In genomic region chr19:4051175-4052101, GRCh38 we compare ENCODE assay signal across 8 cellular contexts. TPM values are rescaled to one million over a fixed set of nuclear protein-coding genes. Genes with fewer than 3 reads are reported as not detected.
A peak's percentile ranks its signal among the peaks of the same experiment; 100 is the strongest.
DNase-seq lines count a peak whose midpoint lies in the region; ATAC-seq and TF ChIP-seq lines count a peak whose summit lies in the region.

No MANE protein-coding gene starts in this region.

- 79 to 85% methylated on average over 10 to 15 of the region's 15 CpGs for WGBS in body of pancreas, 2 donors

- intact Hi-C loops in body of pancreas (cut with DNase I), result no loop called here

- peak overlapping the region; percentile 5 to 78 for H3K9ac ChIP-seq in mucosa of rectum (ENCODE audit: low read depth in 1 of 2, low read length in 2 of 2)
- no peak overlapping the region for H3K9ac ChIP-seq in MM.1S (ENCODE audit: low read length)

- H3K4me1 ChIP-seq in body of pancreas (peaks cover 31% of the 10 kb centered on the region), mucosa of rectum (ENCODE audit: control insufficient read depth in 2 of 2, insufficient read depth in 2 of 2, low read length in 2 of 2) (peaks cover 40 to 55% of the 10 kb centered on the region in 2 donors), MM.1S (ENCODE audit: low read length) (no peaks in the 10 kb centered on the region)

- no peak overlapping the region for H2AFZ ChIP-seq in MM.1S (ENCODE audit: low read length)

- TF ChIP-seq POLR2A in body of pancreas (IDR thresholded peaks at IDR 0.05), result no peak

- H3K9me2 ChIP-seq in MM.1S (replicated peaks; ENCODE audit: insufficient read depth, low read length), result no peaks in the 10 kb centered on the region

- H3K9me3 ChIP-seq in body of pancreas (no peaks in the 10 kb centered on the region), mucosa of rectum (ENCODE audit: control insufficient read depth in 2 of 2, low read length in 2 of 2) (no peaks in the 10 kb centered on the region), MM.1S (replicated peaks; ENCODE audit: insufficient read depth, low read length) (no peaks in the 10 kb centered on the region), WERI-Rb-1 (ENCODE audit: severe bottlenecking) (no peaks in the 10 kb centered on the region)

- H3K27ac ChIP-seq in body of pancreas, result peak overlapping the region; percentile 62 to 83 (median 78)
- H3K27ac ChIP-seq in mucosa of rectum (ENCODE audit: low read depth in 2 of 2, low read length in 2 of 2), result peak overlapping the region; percentile 93 to 96
- H3K27ac ChIP-seq in MM.1S (ENCODE audit: low read length), result no peak overlapping the region
- no peak overlapping the region for H3K27ac ChIP-seq in WERI-Rb-1

- peaks cover 79% of the 10 kb centered on the region for H3K79me2 ChIP-seq in MM.1S (ENCODE audit: low read length)

- no peak overlapping the region for H3K4me2 ChIP-seq in MM.1S (ENCODE audit: low read depth, low read length)

- TF ChIP-seq CTCF in body of pancreas (IDR thresholded peaks at IDR 0.05), result no peak
- TF ChIP-seq CTCF in MM.1S (IDR thresholded peaks at IDR 0.05; ENCODE audit: low read length), result no peak
- TF ChIP-seq CTCF in WERI-Rb-1 (IDR thresholded peaks at IDR 0.05; ENCODE audit: low read depth, low read length), result no peak

- no peak for ATAC-seq in body of pancreas
- ATAC-seq in HG03457 (IDR thresholded peaks at IDR 0.05; ENCODE audit: unreplicated experiment), result no peak
- no peak for ATAC-seq in GM18867 (IDR thresholded peaks at IDR 0.05; ENCODE audit: unreplicated experiment)

- H4K20me1 ChIP-seq in MM.1S (ENCODE audit: insufficient read depth, low read length), result peaks cover 35% of the 10 kb centered on the region

- H3K4me3 ChIP-seq in body of pancreas (no peak overlapping the region), mucosa of rectum (ENCODE audit: low read length in 2 of 2) (peak overlapping the region; percentile 44 to 50), MM.1S (ENCODE audit: low read length) (no peak overlapping the region), WERI-Rb-1 (ENCODE audit: low read depth, low read length) (no peak overlapping the region)

- H3K27me3 ChIP-seq in body of pancreas, result no peaks in the 10 kb centered on the region
- no peaks in the 10 kb centered on the region for H3K27me3 ChIP-seq in mucosa of rectum (ENCODE audit: control insufficient read depth in 2 of 2, insufficient read depth in 2 of 2, low read length in 2 of 2)
- H3K27me3 ChIP-seq in MM.1S (replicated peaks; ENCODE audit: insufficient read depth, low read length), result no peaks in the 10 kb centered on the region
- no peaks in the 10 kb centered on the region for H3K27me3 ChIP-seq in WERI-Rb-1 (ENCODE audit: insufficient read depth, low read depth, severe bottlenecking)

- no peaks in the 10 kb centered on the region for H3F3A ChIP-seq in MM.1S (ENCODE audit: insufficient read depth, low read length)

- DNase-seq in A172 (ENCODE audit: low spot score), result peak; percentile 85
- peak; percentile 74 for DNase-seq in HT1080 (ENCODE audit: low read depth)
- peak in 1 of 4 donors; percentile 38 for DNase-seq in body of pancreas
- DNase-seq in MM.1S, result no peak
- DNase-seq in WERI-Rb-1, result no peak

- H3K36me3 ChIP-seq in body of pancreas (replicated peaks in 1 of 2; ENCODE audit: insufficient read depth in 1 of 2, low read depth in 2 of 2), result peaks cover 0 to 14% of the 10 kb centered on the region in 2 donors
- peaks cover 48 to 54% of the 10 kb centered on the region in 2 donors for H3K36me3 ChIP-seq in mucosa of rectum (ENCODE audit: control insufficient read depth in 2 of 2, insufficient read depth in 2 of 2, low read length in 2 of 2)
- peaks cover 16% of the 10 kb centered on the region for H3K36me3 ChIP-seq in MM.1S (replicated peaks; ENCODE audit: insufficient read depth, low read length)
- peaks cover 76% of the 10 kb centered on the region for H3K36me3 ChIP-seq in WERI-Rb-1

RNA-seq across cellular contexts. Expression of gene ZBTB7A, which starts 15.3 kb away (rescaled TPM):
- total RNA-seq in A172 (2014; rRNA removed; shearing (Covaris generic)), result 15.8 and 16.4 TPM in 2 replicates
- total RNA-seq in HT1080 (2014; rRNA removed; shearing (Covaris generic)), result 8.8 and 17.2 TPM in 2 replicates
- polyA plus RNA-seq in HT1080 (2015; cell fraction: cytosol; rRNA removed), result 26.6 and 30.2 TPM in 2 replicates
- 27.9 TPM in 2 replicates for polyA plus RNA-seq in HT1080 (2015; cell fraction: nucleus; rRNA removed)
- 10 to 100 TPM; 30.9 to 31.3 TPM for total RNA-seq in body of pancreas

RNA-seq across cellular contexts. Expression of gene PIAS4, which starts 43.9 kb away (rescaled TPM):
- total RNA-seq in A172 (2014; rRNA removed; shearing (Covaris generic)), result 28.7 and 33.9 TPM in 2 replicates
- total RNA-seq in HT1080 (2014; rRNA removed; shearing (Covaris generic)), result 15.1 and 20.0 TPM in 2 replicates
- 14.0 and 16.5 TPM in 2 replicates for polyA plus RNA-seq in HT1080 (2015; cell fraction: cytosol; rRNA removed)
- 17.7 and 20.5 TPM in 2 replicates for polyA plus RNA-seq in HT1080 (2015; cell fraction: nucleus; rRNA removed)
- total RNA-seq in body of pancreas, result 10 to 100 TPM; 12.7 to 17.1 TPM

Comparison
In these comparisons a context has a peak if more than half of its experiments do, and no peak if none do; other contexts are left out.
1. DNase-seq: peak in A172 (single experiment) and HT1080 (single experiment); none in MM.1S (single experiment) and WERI-Rb-1 (single experiment).
2. H3K27ac ChIP-seq: peak in body of pancreas (4 of 4) and mucosa of rectum (2 of 2); none in MM.1S (single experiment) and WERI-Rb-1 (single experiment).
3. H3K4me3 ChIP-seq: peak in mucosa of rectum (2 of 2); none in body of pancreas (0 of 2), MM.1S (single experiment) and WERI-Rb-1 (single experiment).